8 cellular contexts compared by ENCODE assay signal in the genomic region with DNA sequence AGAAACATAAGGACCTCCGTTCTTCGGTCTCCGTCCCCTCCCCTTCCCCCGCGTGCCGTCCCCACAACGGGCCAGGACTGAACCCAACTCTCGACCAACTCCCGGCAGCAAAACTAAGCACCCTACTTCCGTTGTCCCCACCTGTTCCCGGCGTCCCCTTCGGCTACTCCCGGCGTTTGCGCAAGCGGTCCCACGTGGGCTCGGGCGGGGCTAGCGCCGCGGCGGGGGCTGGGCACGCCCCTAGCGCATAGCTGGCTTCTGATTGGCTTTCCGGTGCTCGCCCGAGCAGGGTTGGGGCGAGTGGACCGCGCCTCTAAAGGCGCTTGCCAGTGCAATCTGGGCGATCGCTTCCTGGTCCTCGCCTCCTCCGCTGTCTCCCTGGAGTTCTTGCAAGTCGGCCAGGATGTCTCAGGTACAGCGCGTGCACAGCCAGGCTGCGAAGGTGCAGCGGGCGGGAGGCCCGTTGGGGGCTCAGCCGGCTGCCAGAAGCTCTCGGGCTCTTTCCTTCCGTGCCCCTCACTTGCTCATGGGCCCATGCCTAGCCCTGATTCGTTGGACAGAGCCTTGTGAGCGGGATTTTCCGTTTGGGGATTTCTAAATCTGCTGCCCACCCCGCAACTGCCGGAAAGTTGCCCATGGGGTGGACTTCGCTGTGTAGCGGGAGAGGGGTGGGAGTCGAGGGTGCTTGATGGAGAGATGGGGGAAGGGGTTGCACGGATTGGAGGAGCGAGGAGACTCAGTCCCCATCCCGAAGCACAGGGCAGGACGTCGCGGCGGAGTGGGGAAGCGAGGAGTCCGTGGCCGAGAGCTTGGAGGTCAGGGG. TPM values are rescaled to one million over a fixed set of nuclear protein-coding genes. Genes with fewer than 3 reads are reported as not detected.
DNase-seq lines count a peak whose midpoint lies in the region; ATAC-seq and TF ChIP-seq lines count a peak whose summit lies in the region.

A gene (minus strand): TSS at position 186 of the 823 bp plus-strand sequence. CDS start 26,875 bp downstream, outside the sequence.
A gene (plus strand): TSS at position 329 of the 823 bp plus-strand sequence. CDS start 75 bp downstream, at position 404.

- peaks cover 19% of the 10 kb centered on the region for H3K4me1 ChIP-seq in CD8-positive, alpha-beta T cell (ENCODE audit: insufficient read depth, low read length)
- H3K4me1 ChIP-seq in effector memory CD4-positive, alpha-beta T cell (ENCODE audit: control insufficient read depth, insufficient read depth, low read length, poor library complexity, severe bottlenecking): peaks cover 8% of the 10 kb centered on the region

- no peaks in the 10 kb centered on the region for H3K27me3 Mint-ChIP-seq in CD8-positive, alpha-beta T cell (ENCODE audit: low read depth)

- H3K36me3 ChIP-seq in CD8-positive, alpha-beta T cell (ENCODE audit: insufficient read depth, low read length): peaks cover 13% of the 10 kb centered on the region
- H3K36me3 ChIP-seq in effector memory CD4-positive, alpha-beta T cell (ENCODE audit: control insufficient read depth, insufficient read depth, low read length): peaks cover 19% of the 10 kb centered on the region

- intact Hi-C loops in CD8-positive, alpha-beta T cell (cut with DNase I, micrococcal nuclease): loop anchor here (1.0 to 10.0 kb wide), 15 partner anchors 28 to 1552 kb away; a partner anchor contains a TSS

- H3K4me3 Mint-ChIP-seq in CD8-positive, alpha-beta T cell: peak within 1 kb of the TSS; percentile 97

- CTCF ChIA-PET in CD8-positive, alpha-beta T cell (lab: Charles Lee): interaction anchor here (0.9 to 1.1 kb wide), 2 partner anchors 10 to 12 kb away, joined by 3 read pairs; no protein-coding TSS in a partner anchor
- CTCF ChIA-PET in activated CD8-positive, alpha-beta memory T cell treated with anti-CD3 and anti-CD28 coated beads for 36 hours (lab: Charles Lee): no interaction called here

- peak within 1 kb of the TSS; percentile 96 for H3K27ac Mint-ChIP-seq in CD8-positive, alpha-beta T cell

- no peak for TF ChIP-seq CTCF in CD8-positive, alpha-beta T cell (IDR thresholded peaks at IDR 0.05)

- H3K36me3 Mint-ChIP-seq in CD8-positive, alpha-beta T cell: peaks cover 48% of the 10 kb centered on the region

- peak within 1 kb of the TSS; percentile 68 for H3K27ac ChIP-seq in CD8-positive, alpha-beta T cell (ENCODE audit: low read depth, low read length)
- peak within 1 kb of the TSS; percentile 76 for H3K27ac ChIP-seq in effector memory CD4-positive, alpha-beta T cell (ENCODE audit: insufficient read depth, low read length, poor library complexity, severe bottlenecking)

- peaks cover 61% of the 10 kb centered on the region for H3K4me1 Mint-ChIP-seq in CD8-positive, alpha-beta T cell (ENCODE audit: low read depth)

- ATAC-seq in CD8-positive, alpha-beta T cell: peak; percentile 91
- ATAC-seq in GM19467 (IDR thresholded peaks at IDR 0.05; ENCODE audit: unreplicated experiment): peak; percentile 94

- H3K9me3 Mint-ChIP-seq in CD8-positive, alpha-beta T cell: no peaks in the 10 kb centered on the region

- peak within 1 kb of the TSS; percentile 66 for H3K4me3 ChIP-seq in CD8-positive, alpha-beta T cell (ENCODE audit: low read depth, low read length)
- H3K4me3 ChIP-seq in effector memory CD4-positive, alpha-beta T cell (ENCODE audit: insufficient read depth, low read depth, low read length, poor library complexity, severe bottlenecking): peak within 1 kb of the TSS; percentile 71

- peak; percentile 81 to 94 (median 88) for DNase-seq in CD8-positive, alpha-beta T cell
- DNase-seq in HS-27A (ENCODE audit: low read depth) (peak; percentile 91), NK-92 (lab: John Stamatoyannopoulos, UW; ENCODE audit: unreplicated experiment) (peak; percentile 54), medulla oblongata (ENCODE audit: extremely low spot score) (peak; percentile 98)
- DNase-seq in effector memory CD4-positive, alpha-beta T cell: peak; percentile 81 to 85 (median 85)
- peak; percentile 83 for DNase-seq in stimulated activated CD8-positive, alpha-beta memory T cell treated with anti-CD3 and anti-CD28 coated beads, Interleukin-12 subunit alpha, Interleukin-12 subunit beta, amount 100 ng/mL, for 1 hour (ENCODE audit: low read depth)

- POLR2A ChIA-PET in CD8-positive, alpha-beta T cell (lab: Charles Lee): interaction anchor here (0.6 to 1.6 kb wide), 3 partner anchors 18 to 311 kb away, joined by 3 to 7 read pairs (median 3); no protein-coding TSS in a partner anchor
- POLR2A ChIA-PET in activated CD8-positive, alpha-beta memory T cell treated with anti-CD3 and anti-CD28 coated beads for 36 hours (lab: Charles Lee): interaction anchor here (2.1 kb wide), 1 partner anchor 311 kb away, joined by 7 read pairs; a partner anchor contains a TSS

- H3K27me3 ChIP-seq in CD8-positive, alpha-beta T cell (ENCODE audit: insufficient read depth, low read length): no peaks in the 10 kb centered on the region
- no peaks in the 10 kb centered on the region for H3K27me3 ChIP-seq in effector memory CD4-positive, alpha-beta T cell (replicated peaks; ENCODE audit: control insufficient read depth, insufficient read depth, low read length, poor library complexity, severe bottlenecking)

- no peaks in the 10 kb centered on the region for H3K9me3 ChIP-seq in CD8-positive, alpha-beta T cell (ENCODE audit: low read length)
- no peaks in the 10 kb centered on the region for H3K9me3 ChIP-seq in effector memory CD4-positive, alpha-beta T cell (ENCODE audit: control insufficient read depth, low read length)

RNA-seq across cellular contexts. Expression of the first gene that starts in this region (rescaled TPM):
- total RNA-seq in CD8-positive, alpha-beta T cell: 1 to 10 TPM; 5.2 to 5.8 TPM
- total RNA-seq in activated CD8-positive, alpha-beta memory T cell treated with anti-CD3 and anti-CD28 coated beads for 36 hours: 10 to 100 TPM; 21.0 to 22.1 TPM

RNA-seq across cellular contexts. Expression of the second gene that starts in this region (rescaled TPM):
- 10 to 100 TPM; 33.9 to 35.6 TPM for total RNA-seq in CD8-positive, alpha-beta T cell
- 100 to 1,000 TPM; 161 to 169 TPM for total RNA-seq in activated CD8-positive, alpha-beta memory T cell treated with anti-CD3 and anti-CD28 coated beads for 36 hours

Comparison
In these comparisons a context has a peak if more than half of its experiments do, and no peak if none do; other contexts are left out.
1. Peak in every context shown above with its lines: DNase-seq, ATAC-seq, H3K4me3 ChIP-seq and H3K27ac ChIP-seq.
2. RNA of the second gene that starts in this region (total RNA-seq): 161 to 169 TPM in activated CD8-positive, alpha-beta memory T cell treated with anti-CD3 and anti-CD28 coated beads for 36 hours; 33.9 to 35.6 TPM in CD8-positive, alpha-beta T cell; every median in the first group is over 4 times any median in the second.